17 cellular contexts compared by ENCODE assay signal in genomic region chr7:36509962-36510361, GRCh38.
"Had no signal": no experiment of that assay in that cellular context is flagged by ENCODE, and none has a peak within 500 bp of the region (broad histone marks: within the 10 kb centered on the region; RNA-seq: fewer than 3 reads in every experiment).

No MANE protein-coding gene starts in this region.

- ATAC-seq: activated T-cell treated with anti-CD3 and anti-CD28 coated beads, Interleukin-2, amount 50 U/mL, for 72 hours; left ventricle myocardium superior; pancreas; sciatic nerve had no signal

- H3K27ac Mint-ChIP-seq: activated naive CD4-positive, alpha-beta T cell treated with anti-CD3 and anti-CD28 coated beads, Interleukin-2, amount 50 U/mL, for 24 hours; activated T-cell treated with anti-CD3 and anti-CD28 coated beads, Interleukin-2, amount 50 U/mL, for 72 hours; neural progenitor cell had no signal

- H3K4me3 Mint-ChIP-seq: activated naive CD4-positive, alpha-beta T cell treated with anti-CD3 and anti-CD28 coated beads, Interleukin-2, amount 50 U/mL, for 24 hours; activated T-cell treated with anti-CD3 and anti-CD28 coated beads, Interleukin-2, amount 50 U/mL, for 72 hours; neural progenitor cell had no signal

- H3K4me2 ChIP-seq: neural progenitor cell had no signal

- H3K4me3 ChIP-seq: cardiac muscle cell, neural progenitor cell, pancreas had no signal

- H3K27ac ChIP-seq: cardiac muscle cell, epithelial cell of prostate, neural progenitor cell, pancreas, WERI-Rb-1 had no signal

- H2AFZ ChIP-seq: neural progenitor cell had no signal

- H3K9me3 ChIP-seq: pancreas had no signal

- H3K4me1 Mint-ChIP-seq: activated naive CD4-positive, alpha-beta T cell treated with anti-CD3 and anti-CD28 coated beads, Interleukin-2, amount 50 U/mL, for 24 hours had no signal

- H3K36me3 Mint-ChIP-seq: activated naive CD4-positive, alpha-beta T cell treated with anti-CD3 and anti-CD28 coated beads, Interleukin-2, amount 50 U/mL, for 24 hours; neural progenitor cell had no signal

- H3K4me1 ChIP-seq: pancreas had no signal

- H3K27me3 Mint-ChIP-seq: activated naive CD4-positive, alpha-beta T cell treated with anti-CD3 and anti-CD28 coated beads, Interleukin-2, amount 50 U/mL, for 24 hours had no signal

- H3K9me3 Mint-ChIP-seq: activated naive CD4-positive, alpha-beta T cell treated with anti-CD3 and anti-CD28 coated beads, Interleukin-2, amount 50 U/mL, for 24 hours; activated T-cell treated with anti-CD3 and anti-CD28 coated beads, Interleukin-2, amount 50 U/mL, for 72 hours; neural progenitor cell had no signal

- DNase-seq: activated CD4-positive, alpha-beta T cell treated with anti-CD3 and anti-CD28 coated beads, Interleukin-2, amount 50 U/mL, for 4 hours; activated effector memory CD4-positive, alpha-beta T cell treated with anti-CD3 and anti-CD28 coated beads, Interleukin-2, amount 50 U/mL, for 16 hours; activated T-cell treated with anti-CD3 and anti-CD28 coated beads, Interleukin-2, amount 50 U/mL, for 72 hours; foreskin melanocyte; kidney glomerular epithelial cell; left ventricle myocardium superior; pancreas; stimulated activated CD4-positive, alpha-beta T cell treated with anti-CD3 and anti-CD28 coated beads, Interleukin-4, amount 100 ng/mL, for 4 hours; stimulated activated naive CD4-positive, alpha-beta T cell; SW 1271; T-helper 2 cell; WERI-Rb-1 had no signal

- H3K36me3 ChIP-seq: cardiac muscle cell, neural progenitor cell, pancreas, WERI-Rb-1 had no signal

- H3K27me3 ChIP-seq: cardiac muscle cell, neural progenitor cell, pancreas had no signal

- H3K9ac ChIP-seq: neural progenitor cell had no signal
